Comparison of ENCODE assay signal across 14 cellular contexts in genomic region chr22:19998232-19998951, GRCh38. TPM values are rescaled to one million over a fixed set of nuclear protein-coding genes. Genes with fewer than 3 reads are reported as not detected.
DNase-seq lines count a peak whose midpoint lies in the region; ATAC-seq, FAIRE-seq and TF ChIP-seq lines count a peak whose summit lies in the region.
"Had no signal": no experiment of that assay in that cellular context is flagged by ENCODE, and none has a peak within 500 bp of the region (broad histone marks: within the 10 kb centered on the region; RNA-seq: fewer than 3 reads in every experiment).

No MANE protein-coding gene starts in this region.

- peaks cover 7% of the 10 kb centered on the region for H3K9me3 Mint-ChIP-seq in osteocyte (ENCODE audit: unreplicated experiment)
- H3K9me3 Mint-ChIP-seq in Caco-2 (ENCODE audit: unreplicated experiment) = peaks cover 3% of the 10 kb centered on the region

- no peaks in the 10 kb centered on the region for H4K20me1 ChIP-seq in endothelial cell of umbilical vein (replicated peaks; ENCODE audit: control insufficient read depth, extremely low read depth, insufficient read depth, low read length)

- peak; percentile 80 for FAIRE-seq in endothelial cell of umbilical vein (lab: Jason Lieb, UNC)
- FAIRE-seq: colon had no signal

- H3K4me3 ChIP-seq in endothelial cell of umbilical vein (replicated peaks in 1 of 3; ENCODE audit: insufficient read depth in 1 of 3, low read depth in 1 of 3, low read length in 3 of 3) (no peak overlapping the region), Caco-2 (ENCODE audit: low read depth, low read length) (no peak overlapping the region)
- H3K4me3 ChIP-seq: sigmoid colon had no signal

- BruUV-seq in endothelial cell of umbilical vein (replicated peaks; lab: Mats Ljungman, UMichigan) = no TSS peak
- BruUV-seq in Caco-2 (replicated peaks; lab: Mats Ljungman, UMichigan) = no TSS peak

- peaks cover 47% of the 10 kb centered on the region for H3K4me1 ChIP-seq in endothelial cell of umbilical vein (ENCODE audit: control insufficient read depth, extremely low read depth, insufficient read depth, low read length)
- H3K4me1 ChIP-seq in Caco-2 = no peaks in the 10 kb centered on the region

- TF ChIP-seq CTCF in endothelial cell of umbilical vein (IDR thresholded peaks at IDR 0.05; ENCODE audit: extremely low read depth in 1 of 2, insufficient read depth in 1 of 2, low read depth in 1 of 2, low read length in 2 of 2) = no peak
- TF ChIP-seq CTCF in osteocyte (IDR thresholded peaks at IDR 0.05) = no peak
- no peak for TF ChIP-seq CTCF in Caco-2 (IDR thresholded peaks at IDR 0.05; ENCODE audit: insufficient read depth in 1 of 2, low read depth in 1 of 2, low read length in 1 of 2, severe bottlenecking in 1 of 2, unreplicated experiment in 1 of 2)

- H3K79me2 ChIP-seq in endothelial cell of umbilical vein (ENCODE audit: control insufficient read depth, insufficient read depth, low read length) = no peaks in the 10 kb centered on the region

- peaks cover under 1% of the 10 kb centered on the region for H3K9me3 ChIP-seq in endothelial cell of umbilical vein (replicated peaks; ENCODE audit: control insufficient read depth, insufficient read depth, low read length)
- H3K9me3 ChIP-seq in Caco-2 = peaks cover 5% of the 10 kb centered on the region; the same call in 1 of the 2 replicates

- H2AFZ ChIP-seq in endothelial cell of umbilical vein (ENCODE audit: low read depth, low read length) = peak overlapping the region; percentile 7

- H3K27ac ChIP-seq in endothelial cell of umbilical vein (ENCODE audit: insufficient read depth, low read depth, low read length) = peak overlapping the region; percentile 52

- H3K27ac Mint-ChIP-seq in osteocyte (ENCODE audit: unreplicated experiment) (peak overlapping the region; percentile 56), Caco-2 (ENCODE audit: unreplicated experiment) (no peak overlapping the region)
- H3K27ac Mint-ChIP-seq: nephron progenitor cell had no signal

- no peak; the same call in 2 of the 3 replicates for ATAC-seq in SK-N-SH treated with all-trans-retinoic acid at 6 μM for 48 hours

- H3K27me3 ChIP-seq in endothelial cell of umbilical vein (ENCODE audit: control insufficient read depth in 2 of 2, insufficient read depth in 2 of 2, low read length in 2 of 2) (no peaks in the 10 kb centered on the region), Caco-2 (replicated peaks; ENCODE audit: control insufficient read depth, insufficient read depth, low read length) (no peaks in the 10 kb centered on the region)
- H3K27me3 ChIP-seq: sigmoid colon had no signal

- no peaks in the 10 kb centered on the region for H3K9me1 ChIP-seq in endothelial cell of umbilical vein (replicated peaks; ENCODE audit: control insufficient read depth, extremely low read depth, insufficient read depth, low read length)

- H3K36me3 ChIP-seq in endothelial cell of umbilical vein (ENCODE audit: control insufficient read depth in 2 of 2, extremely low read depth in 1 of 2, insufficient read depth in 2 of 2, low read length in 2 of 2) = no peaks in the 10 kb centered on the region
- H3K36me3 ChIP-seq in Caco-2 (ENCODE audit: control insufficient read depth, insufficient read depth, low read length) = no peaks in the 10 kb centered on the region
- H3K36me3 ChIP-seq: sigmoid colon had no signal

- H3K27me3 Mint-ChIP-seq in osteocyte (ENCODE audit: unreplicated experiment) (no peaks in the 10 kb centered on the region), Caco-2 (ENCODE audit: insufficient read depth, unreplicated experiment) (no peaks in the 10 kb centered on the region)

- CTCF ChIA-PET in endothelial cell of umbilical vein (lab: Charles Lee) = interaction anchor here (0.8 to 3.4 kb wide), 6 partner anchors 10 to 51 kb away, joined by 3 to 19 read pairs (median 3); no protein-coding TSS in a partner anchor
- CTCF ChIA-PET in Caco-2 (lab: Charles Lee) = no interaction called here

- H3K4me2 ChIP-seq in endothelial cell of umbilical vein (ENCODE audit: insufficient read depth, low read length) = no peak overlapping the region

- TF ChIP-seq POLR2A in endothelial cell of umbilical vein (IDR thresholded peaks at IDR 0.05; ENCODE audit: low read depth, low read length) = no peak

- peak; percentile 60 for DNase-seq in G401 (ENCODE audit: low spot score)
- peak; percentile 57 for DNase-seq in endothelial cell of umbilical vein (ENCODE audit: low read depth, low spot score)
- no peak for DNase-seq in osteocyte (ENCODE audit: extremely low spot score, unreplicated experiment)
- DNase-seq in kidney tubule cell (ENCODE audit: low spot score) = no peak
- DNase-seq in Caco-2 = no peak
- no peak for DNase-seq in activated CD4-positive, alpha-beta T cell treated with anti-CD3 and anti-CD28 coated beads for 48 hours
- no peak for DNase-seq in activated gamma-delta T cell treated with Interleukin-2 at 50 U/mL for 16 hours
- DNase-seq: activated effector memory CD4-positive, alpha-beta T cell treated with Interleukin-2 at 50 U/mL for 16 hours; erythroblast; MV-4-11; nephron progenitor cell; sigmoid colon had no signal

- intact Hi-C loops in endothelial cell of umbilical vein (cut with micrococcal nuclease) = loop anchor here (1.0 to 2.0 kb wide), 2 partner anchors 22 to 28 kb away; partner anchors contain the start of gene TANGO2
- intact Hi-C loops in Caco-2 (cut with micrococcal nuclease; ENCODE audit: unreplicated experiment) = no loop called here

- POLR2A ChIA-PET in endothelial cell of umbilical vein (lab: Charles Lee) = interaction anchor here (0.7 to 0.8 kb wide), 2 partner anchors 12 to 14 kb away, joined by 3 read pairs; no protein-coding TSS in a partner anchor
- POLR2A ChIA-PET in Caco-2 (lab: Charles Lee) = no interaction called here

- dilution Hi-C loops in endothelial cell of umbilical vein (cut with MboI; ENCODE audit: extremely low pct_ligation_motif_present, low sequenced_read_pairs) = no loop called here

- H3K9ac ChIP-seq in endothelial cell of umbilical vein (replicated peaks; ENCODE audit: extremely low read depth, insufficient read depth, low read length) = no peak overlapping the region

- H3K4me3 Mint-ChIP-seq in osteocyte (ENCODE audit: unreplicated experiment) (no peak overlapping the region), Caco-2 (ENCODE audit: unreplicated experiment) (no peak overlapping the region)
- H3K4me3 Mint-ChIP-seq: nephron progenitor cell had no signal

- peaks cover 37% of the 10 kb centered on the region for H3K4me1 Mint-ChIP-seq in osteocyte (ENCODE audit: unreplicated experiment)
- H3K4me1 Mint-ChIP-seq in Caco-2 (ENCODE audit: low read depth, unreplicated experiment) = no peaks in the 10 kb centered on the region

- H3K36me3 Mint-ChIP-seq in osteocyte (ENCODE audit: unreplicated experiment) = no peaks in the 10 kb centered on the region
- no peaks in the 10 kb centered on the region for H3K36me3 Mint-ChIP-seq in Caco-2 (ENCODE audit: insufficient read depth, unreplicated experiment)

- in situ Hi-C loops in G401 (cut with HindIII; ENCODE audit: low sequenced_read_pairs) = no loop called here

RNA-seq across cellular contexts. Expression of gene ARVCF, which starts 18.2 kb away (rescaled TPM):
- total RNA-seq in G401 (2014; rRNA removed; shearing (Covaris generic)) = 13.8 and 14.9 TPM in 2 replicates
- total RNA-seq in endothelial cell of umbilical vein (105 and 109 TPM in 2 replicates), osteocyte (26.5 and 29.3 TPM in 2 replicates), Caco-2 (2022) (9.8 and 12.0 TPM in 2 replicates)
- 81.3 and 83.6 TPM in 2 replicates for polyA plus RNA-seq in endothelial cell of umbilical vein
- polyA plus RNA-seq in endothelial cell of umbilical vein (2011; cell fraction: cytosol; rRNA removed) = 30.5 and 49.1 TPM in 2 replicates
- polyA plus RNA-seq in endothelial cell of umbilical vein (2011; cell fraction: nucleus; rRNA removed) = 288 and 295 TPM in 2 replicates
- 22.8 and 27.5 TPM in 2 replicates for polyA plus RNA-seq in endothelial cell of umbilical vein (2012)
- 43.0 and 52.9 TPM in 2 replicates for polyA minus RNA-seq in endothelial cell of umbilical vein
- polyA minus RNA-seq in endothelial cell of umbilical vein (2011; cell fraction: cytosol; rRNA and poly(A)+ RNA removed) = 1.7 TPM
- 58.2 and 105 TPM in 2 replicates for polyA minus RNA-seq in endothelial cell of umbilical vein (2011; cell fraction: nucleus; rRNA and poly(A)+ RNA removed)

RNA-seq across cellular contexts. Expression of gene TANGO2, which starts 22.5 kb away (rescaled TPM):
- total RNA-seq in G401 (2014; rRNA removed; shearing (Covaris generic)) = 13.2 and 19.0 TPM in 2 replicates
- total RNA-seq in endothelial cell of umbilical vein = 33.2 and 40.0 TPM in 2 replicates
- polyA plus RNA-seq in endothelial cell of umbilical vein = 49.3 and 59.5 TPM in 2 replicates
- 34.3 and 36.5 TPM in 2 replicates for polyA plus RNA-seq in endothelial cell of umbilical vein (2011; cell fraction: cytosol; rRNA removed)
- polyA plus RNA-seq in endothelial cell of umbilical vein (2011; cell fraction: nucleus; rRNA removed) = 48.4 and 53.3 TPM in 2 replicates
- polyA plus RNA-seq in endothelial cell of umbilical vein (2012) = 20.4 and 20.9 TPM in 2 replicates
- 82.2 and 90.8 TPM in 2 replicates for polyA minus RNA-seq in endothelial cell of umbilical vein
- polyA minus RNA-seq in endothelial cell of umbilical vein (2011; cell fraction: cytosol; rRNA and poly(A)+ RNA removed) = 10.1 TPM
- 22.9 and 23.8 TPM in 2 replicates for polyA minus RNA-seq in endothelial cell of umbilical vein (2011; cell fraction: nucleus; rRNA and poly(A)+ RNA removed)
- total RNA-seq in osteocyte = 24.9 and 28.1 TPM in 2 replicates
- total RNA-seq in Caco-2 (2022) = 23.9 and 26.6 TPM in 2 replicates

RNA-seq across cellular contexts. Expression of gene TXNRD2, which starts 56.8 kb away (rescaled TPM):
- 86.5 and 96.6 TPM in 2 replicates for total RNA-seq in G401 (2014; rRNA removed; shearing (Covaris generic))
- 211 and 245 TPM in 2 replicates for total RNA-seq in endothelial cell of umbilical vein
- 440 and 511 TPM in 2 replicates for polyA plus RNA-seq in endothelial cell of umbilical vein
- polyA plus RNA-seq in endothelial cell of umbilical vein (2011; cell fraction: cytosol; rRNA removed) = 259 and 341 TPM in 2 replicates
- polyA plus RNA-seq in endothelial cell of umbilical vein (2011; cell fraction: nucleus; rRNA removed) = 576 and 663 TPM in 2 replicates
- polyA plus RNA-seq in endothelial cell of umbilical vein (2012) = 102 and 113 TPM in 2 replicates
- polyA minus RNA-seq in endothelial cell of umbilical vein = 102 and 126 TPM in 2 replicates
- polyA minus RNA-seq in endothelial cell of umbilical vein (2011; cell fraction: cytosol; rRNA and poly(A)+ RNA removed) = 25.2 TPM
- polyA minus RNA-seq in endothelial cell of umbilical vein (2011; cell fraction: nucleus; rRNA and poly(A)+ RNA removed) = 91.1 and 144 TPM in 2 replicates
- total RNA-seq in osteocyte = 12.6 and 13.1 TPM in 2 replicates
- total RNA-seq in Caco-2 (2022) = 44.8 and 47.0 TPM in 2 replicates

RNA-seq across cellular contexts. Expression of gene COMT, which starts 56.8 kb away (rescaled TPM):
- total RNA-seq in G401 (2014; rRNA removed; shearing (Covaris generic)) = 142 and 187 TPM in 2 replicates
- total RNA-seq in endothelial cell of umbilical vein = 221 and 246 TPM in 2 replicates
- 537 and 579 TPM in 2 replicates for polyA plus RNA-seq in endothelial cell of umbilical vein
- 320 and 379 TPM in 2 replicates for polyA plus RNA-seq in endothelial cell of umbilical vein (2011; cell fraction: cytosol; rRNA removed)
- 183 and 186 TPM in 2 replicates for polyA plus RNA-seq in endothelial cell of umbilical vein (2011; cell fraction: nucleus; rRNA removed)
- polyA plus RNA-seq in endothelial cell of umbilical vein (2012) = 145 and 199 TPM in 2 replicates
- polyA minus RNA-seq in endothelial cell of umbilical vein = 206 and 246 TPM in 2 replicates
- 31.5 TPM for polyA minus RNA-seq in endothelial cell of umbilical vein (2011; cell fraction: cytosol; rRNA and poly(A)+ RNA removed)
- 38.0 and 46.4 TPM in 2 replicates for polyA minus RNA-seq in endothelial cell of umbilical vein (2011; cell fraction: nucleus; rRNA and poly(A)+ RNA removed)
- 92.1 and 94.1 TPM in 2 replicates for total RNA-seq in osteocyte
- total RNA-seq in Caco-2 (2022) = 96.0 and 103 TPM in 2 replicates

Comparison
In these comparisons a context has a peak if more than half of its experiments do, and no peak if none do; other contexts are left out.
1. DNase-seq: peak in G401 (single experiment) and endothelial cell of umbilical vein (single experiment); none in osteocyte (single experiment), kidney tubule cell (single experiment), Caco-2 (0 of 2), activated CD4-positive, alpha-beta T cell treated with anti-CD3 and anti-CD28 coated beads for 48 hours (single experiment) and activated gamma-delta T cell treated with Interleukin-2 at 50 U/mL for 16 hours (single experiment).